22 cellular contexts compared by ENCODE assay signal in genomic region chr17:9343513-9343912, GRCh38.
A peak's percentile ranks its signal among the peaks of the same experiment; 100 is the strongest.
DNase-seq lines count a peak whose midpoint lies in the region; ATAC-seq and TF ChIP-seq lines count a peak whose summit lies in the region.
"Had no signal": no experiment of that assay in that cellular context is flagged by ENCODE, and none has a peak within 500 bp of the region (broad histone marks: within the 10 kb centered on the region; RNA-seq: fewer than 3 reads in every experiment).

No MANE protein-coding gene starts in this region.

- no peaks in the 10 kb centered on the region for H3K79me2 ChIP-seq in SK-N-SH (ENCODE audit: insufficient read depth)

- intact Hi-C loops in psoas muscle (cut with DNase I) = no loop called here

- no peak overlapping the region for H3K9ac ChIP-seq in SK-N-SH

- H3K9me2 ChIP-seq in SK-N-SH = no peaks in the 10 kb centered on the region

- no peak for TF ChIP-seq RAD21 in SK-N-SH (IDR thresholded peaks at IDR 0.05; ENCODE audit: low read length)

- H3F3A ChIP-seq in SK-N-SH (replicated peaks; ENCODE audit: insufficient read depth) = no peaks in the 10 kb centered on the region

- peak; percentile 24 for DNase-seq in SK-N-SH
- DNase-seq in WERI-Rb-1 = peak; percentile 75
- DNase-seq in iPS DF 6.9 (ENCODE audit: low read depth, low spot score) = peak; percentile 9
- no peak for DNase-seq in psoas muscle
- DNase-seq in mesenteric fat pad (ENCODE audit: low spot score) = no peak
- DNase-seq in GM13976 (ENCODE audit: low spot score) = no peak
- DNase-seq: activated naive CD4-positive, alpha-beta T cell treated with anti-CD3 and anti-CD28 coated beads for 36 hours; activated T-cell treated with anti-CD3 and anti-CD28 coated beads, Interleukin-2, amount 50 U/mL, for 4 hours; central memory CD4-positive, alpha-beta T cell; left lung; NCI-H1694; occipital lobe; stimulated activated CD4-positive, alpha-beta T cell treated with anti-CD3 and anti-CD28 coated beads, Interleukin-15, amount 100 ng/mL, for 24 hours; T1000 had no signal

- H3K27ac ChIP-seq in SK-N-SH (ENCODE audit: low read depth in 2 of 2, low read length in 1 of 2) (no peak overlapping the region), WERI-Rb-1 (no peak overlapping the region), iPS DF 6.9 (ENCODE audit: low read length) (no peak overlapping the region), psoas muscle (no peak overlapping the region)
- H3K27ac ChIP-seq: A549, C4-2B, gastroesophageal sphincter, left lung had no signal

- CTCF ChIA-PET in SK-N-SH (lab: Yijun Ruan, JAX) = no interaction called here

- no peak for TF ChIP-seq EP300 in SK-N-SH (IDR thresholded peaks at IDR 0.05; ENCODE audit: borderline replicate concordance in 1 of 2, low read depth in 1 of 2, low read length in 1 of 2)

- H4K20me1 ChIP-seq in SK-N-SH (ENCODE audit: insufficient read depth) = no peaks in the 10 kb centered on the region

- no peaks in the 10 kb centered on the region for H3K9me3 ChIP-seq in SK-N-SH
- H3K9me3 ChIP-seq in WERI-Rb-1 (ENCODE audit: severe bottlenecking) = no peaks in the 10 kb centered on the region
- H3K9me3 ChIP-seq in iPS DF 6.9 (ENCODE audit: control insufficient read depth, insufficient read depth, low read length) = no peaks in the 10 kb centered on the region
- H3K9me3 ChIP-seq in psoas muscle = no peaks in the 10 kb centered on the region
- H3K9me3 ChIP-seq: A549, gastroesophageal sphincter had no signal

- H2AFZ ChIP-seq in SK-N-SH (ENCODE audit: low read depth) = no peak overlapping the region

- in situ Hi-C loops in GM13976 (cut with MboI; ENCODE audit: low sequenced_read_pairs, unreplicated experiment) = no loop called here

- H3K27me3 ChIP-seq in SK-N-SH (ENCODE audit: insufficient read depth) (no peaks in the 10 kb centered on the region), WERI-Rb-1 (ENCODE audit: insufficient read depth, low read depth, severe bottlenecking) (no peaks in the 10 kb centered on the region), iPS DF 6.9 (ENCODE audit: control insufficient read depth, insufficient read depth, low read length) (no peaks in the 10 kb centered on the region), psoas muscle (ENCODE audit: insufficient read depth in 3 of 3, low read length in 2 of 3) (no peaks in the 10 kb centered on the region)
- H3K27me3 ChIP-seq: gastroesophageal sphincter, left lung had no signal

- no peak overlapping the region for H3K4me2 ChIP-seq in SK-N-SH
- H3K4me2 ChIP-seq: A549 had no signal

- H3K4me1 ChIP-seq in SK-N-SH (ENCODE audit: control insufficient read depth in 1 of 2, insufficient read depth in 2 of 2, low read depth in 1 of 2, low read length in 1 of 2) (no peaks in the 10 kb centered on the region; a peak in 1 of 4 replicates), iPS DF 6.9 (ENCODE audit: control insufficient read depth, insufficient read depth, low read length) (no peaks in the 10 kb centered on the region; the same call in 1 of the 2 replicates), psoas muscle (no peaks in the 10 kb centered on the region)
- H3K4me1 ChIP-seq: A549, gastroesophageal sphincter, left lung had no signal

- H3K36me3 ChIP-seq in SK-N-SH (replicated peaks in 1 of 2; ENCODE audit: control insufficient read depth in 1 of 2, insufficient read depth in 2 of 2, low read length in 1 of 2) = no peaks in the 10 kb centered on the region
- no peaks in the 10 kb centered on the region for H3K36me3 ChIP-seq in WERI-Rb-1
- no peaks in the 10 kb centered on the region for H3K36me3 ChIP-seq in iPS DF 6.9 (ENCODE audit: control insufficient read depth, insufficient read depth, low read length)
- H3K36me3 ChIP-seq in psoas muscle (ENCODE audit: insufficient read depth in 1 of 2, low read depth in 1 of 2) = no peaks in the 10 kb centered on the region
- H3K36me3 ChIP-seq: gastroesophageal sphincter, left lung had no signal

- H3K4me3 ChIP-seq in SK-N-SH (ENCODE audit: low read depth in 2 of 2, low read length in 1 of 2) = no peak overlapping the region
- H3K4me3 ChIP-seq in WERI-Rb-1 (ENCODE audit: low read depth, low read length) = no peak overlapping the region
- H3K4me3 ChIP-seq in iPS DF 6.9 (ENCODE audit: low read length) = no peak overlapping the region
- no peak overlapping the region for H3K4me3 ChIP-seq in psoas muscle
- H3K4me3 ChIP-seq: A549, gastroesophageal sphincter, K562, left lung had no signal

- no peak for ATAC-seq in SK-N-SH treated with all-trans-retinoic acid at 6 μM for 48 hours
- peak in 3 of 4 donors; percentile 75 to 92 (median 80) for ATAC-seq in psoas muscle
- no peak for ATAC-seq in GM19467 (IDR thresholded peaks at IDR 0.05; ENCODE audit: unreplicated experiment)
- ATAC-seq: A549; activated CD4-positive, CD25-positive, alpha-beta regulatory T cell treated with anti-CD3 and anti-CD28 coated beads, Interleukin-2, amount 50 U/mL, for 24 hours; activated T-cell treated with anti-CD3 and anti-CD28 coated beads, Interleukin-2, amount 50 U/mL, for 4 hours; gastroesophageal sphincter; K562; left lung; sciatic nerve had no signal

- POLR2A ChIA-PET in SK-N-SH (lab: Yijun Ruan, JAX) = no interaction called here

- TF ChIP-seq CTCF in SK-N-SH (IDR thresholded peaks at IDR 0.05) = no peak
- TF ChIP-seq CTCF in WERI-Rb-1 (IDR thresholded peaks at IDR 0.05; ENCODE audit: low read depth, low read length) = no peak
- TF ChIP-seq CTCF in psoas muscle (IDR thresholded peaks at IDR 0.05) = no peak
- TF ChIP-seq CTCF in GM13976 (IDR thresholded peaks at IDR 0.05; ENCODE audit: borderline replicate concordance, control extremely low read depth, extremely low read depth, insufficient read depth, missing control alignments) = no peak

- 90% methylated on average over 5 of the region's 5 CpGs for WGBS in SK-N-SH (ENCODE audit: low lambda C conversion rate)
- WGBS in iPS DF 6.9 (ENCODE audit: insufficient coverage, insufficient read length) = no CpG with 5 or more reads among the region's 5 CpGs
- 38 to 55% (median 41%) methylated on average over 5 of the region's 5 CpGs for WGBS in psoas muscle, 3 donors

TF ChIP-seq in SK-N-SH, 30 proteins besides CTCF, POLR2A, EP300 and RAD21:
- TF ChIP-seq MAX (IDR thresholded peaks at IDR 0.05; ENCODE audit: low read depth) (no peak), ZBTB33 (IDR thresholded peaks at IDR 0.05; ENCODE audit: borderline replicate concordance, low read depth) (no peak), EZH2phosphoT487 (IDR thresholded peaks at IDR 0.05; ENCODE audit: borderline replicate concordance, low read depth) (no peak)

TF ChIP-seq in SK-N-SH treated with all-trans-retinoic acid at 6 μM for 48 hours, 23 proteins besides CTCF, POLR2A, EP300 and RAD21:
- TF ChIP-seq ISL1 (CRISPR knock-in tag; IDR thresholded peaks at IDR 0.05) (no peak), ZFP30 (CRISPR knock-in tag; IDR thresholded peaks at IDR 0.05) (no peak), OSR1 (CRISPR knock-in tag; IDR thresholded peaks at IDR 0.05) (no peak), ZFP3 (CRISPR knock-in tag; IDR thresholded peaks at IDR 0.05) (no peak), GLIS3 (CRISPR knock-in tag; IDR thresholded peaks at IDR 0.05) (no peak)

Comparison
In these comparisons a context has a peak if more than half of its experiments do, and no peak if none do; other contexts are left out.
1. DNase-seq: peak in SK-N-SH (single experiment), WERI-Rb-1 (single experiment) and iPS DF 6.9 (single experiment); none in psoas muscle (0 of 2), mesenteric fat pad (single experiment) and GM13976 (single experiment).
2. ATAC-seq: peak in psoas muscle (3 of 4); none in SK-N-SH treated with all-trans-retinoic acid at 6 μM for 48 hours (single experiment) and GM19467 (single experiment).